14 cellular contexts compared by ENCODE assay signal in genomic region chr6:125983246-125983945, GRCh38. TPM values are rescaled to one million over a fixed set of nuclear protein-coding genes. Genes with fewer than 3 reads are reported as not detected.
DNase-seq lines count a peak whose midpoint lies in the region; ATAC-seq, FAIRE-seq and TF ChIP-seq lines count a peak whose summit lies in the region.
"Had no signal": no experiment of that assay in that cellular context is flagged by ENCODE, and none has a peak within 500 bp of the region (broad histone marks: within the 10 kb centered on the region; RNA-seq: fewer than 3 reads in every experiment).

No MANE protein-coding gene starts in this region.

- peak; percentile 67 for DNase-seq in AG08395 (ENCODE audit: low spot score)
- peak; percentile 74 for DNase-seq in HFFc6
- DNase-seq in K562 (ENCODE audit: extremely low read depth in 1 of 4, low spot score in 3 of 4): no peak
- DNase-seq in kidney tubule cell (ENCODE audit: low spot score): peak; percentile 29
- DNase-seq in GF-D8 (lab: John Stamatoyannopoulos, UW): no peak
- no peak for DNase-seq in stimulated activated CD4-positive, alpha-beta T cell treated with anti-CD3 and anti-CD28 coated beads, Interleukin-12 subunit alpha, Interleukin-12 subunit beta, amount 100 ng/mL, for 4 hours
- no peak for DNase-seq in NCI-H146 treated with DMSO at 0.1 percent for 48 hours (lab: John Stamatoyannopoulos, UW; ENCODE audit: unreplicated experiment)
- DNase-seq: NCI-H1930; ovary; SHP77 treated with DMSO at 0.1 percent for 48 hours; stimulated activated CD4-positive, alpha-beta T cell treated with anti-CD3 and anti-CD28 coated beads, Interleukin-15, amount 100 ng/mL, for 24 hours had no signal

- H3K4me1 Mint-ChIP-seq in HFFc6 (ENCODE audit: low read depth): no peaks in the 10 kb centered on the region
- H3K4me1 Mint-ChIP-seq in stimulated activated memory B cell treated with anti-CD40 and anti-IgM and Interleukin-4, amounts not matched to agents 10 μg/mL and 1 μg/mL and 100 μg/mL, for 72 hours: no peaks in the 10 kb centered on the region
- H3K4me1 Mint-ChIP-seq: central memory CD8-positive, alpha-beta T cell had no signal

- no peak overlapping the region for H3K4me3 ChIP-seq in K562
- H3K4me3 ChIP-seq: ovary had no signal

- no peak overlapping the region for H2AFZ ChIP-seq in K562 (ENCODE audit: low read depth, low read length)

- no peak for TF ChIP-seq CTCF in HFFc6 (IDR thresholded peaks at IDR 0.05)
- TF ChIP-seq CTCF in K562 (IDR thresholded peaks at IDR 0.05 in 2 of 3, conservative IDR thresholded peaks at IDR 0.05 in 1 of 3; ENCODE audit: insufficient read depth in 2 of 3, low read depth in 1 of 3, low read length in 3 of 3): no peak

- POLR2A ChIA-PET in K562 (lab: Yijun Ruan, JAX): interaction anchor here (1.0 to 1.5 kb wide), 3 partner anchors 9 to 193 kb away, joined by 3 to 6 read pairs (median 4); partner anchors contain the start of gene NCOA7

- in situ Hi-C loops in K562 (cut with MboI): no loop called here

- H3K27ac ChIP-seq in K562 (ENCODE audit: extremely low read depth, low read depth, low read length): no peak overlapping the region
- H3K27ac ChIP-seq: ovary had no signal

- H3K4me2 ChIP-seq in K562 (ENCODE audit: insufficient read depth, low read length): no peak overlapping the region

- H3K9ac ChIP-seq in K562 (ENCODE audit: insufficient read depth in 1 of 2, low read depth in 2 of 2, low read length in 2 of 2): no peak overlapping the region

- H3K36me3 ChIP-seq in K562 (ENCODE audit: control insufficient read depth, insufficient read depth, low read length): 0 out of 3 replicates have a peak, but pooled peaks cover 1% of the 10 kb centered on the region
- H3K36me3 ChIP-seq: ovary had no signal

- no peaks in the 10 kb centered on the region for H4K20me1 ChIP-seq in K562 (replicated peaks; ENCODE audit: control insufficient read depth, insufficient read depth, low read length)

- H3K9me3 ChIP-seq in K562 (replicated peaks; ENCODE audit: control insufficient read depth, insufficient read depth, low read depth, low read length): no peaks in the 10 kb centered on the region
- H3K9me3 ChIP-seq: ovary had no signal

- peaks cover 6 to 17% of the 10 kb centered on the region in 2 experiments; a peak in 3 of 5 replicates for H3K4me1 ChIP-seq in K562 (replicated peaks in 1 of 2; ENCODE audit: control insufficient read depth in 2 of 2, insufficient read depth in 2 of 2, low read length in 2 of 2)

- no peak for FAIRE-seq in K562 (lab: Jason Lieb, UNC)
- FAIRE-seq: TTC549 had no signal

- H3K9me1 ChIP-seq in K562 (ENCODE audit: control insufficient read depth, insufficient read depth, low read length): no peaks in the 10 kb centered on the region

- no TSS peak for BruUV-seq in K562 (replicated peaks; lab: Mats Ljungman, UMichigan)

- TF ChIP-seq RAD21 in K562 (CRISPR knock-in tag; conservative IDR thresholded peaks at IDR 0.05 in 1 of 2, IDR thresholded peaks at IDR 0.05 in 1 of 2): no peak

- CTCF ChIA-PET in K562 (lab: Yijun Ruan, JAX; ENCODE audit: low intra/inter-chr PET ratio): no interaction called here

- H3K27me3 ChIP-seq in K562 (ENCODE audit: control insufficient read depth in 2 of 2, insufficient read depth in 2 of 2, low read length in 2 of 2): no peaks in the 10 kb centered on the region
- H3K27me3 ChIP-seq: ovary had no signal

- intact Hi-C loops in K562 (cut with micrococcal nuclease): loop anchor here (10.0 kb wide), 2 partner anchors 339 to 1361 kb away; partner anchors contain the start of gene ECHDC1

- ATAC-seq in K562: no peak
- ATAC-seq in stimulated activated memory B cell treated with anti-CD40 and anti-IgM and Interleukin-4, amounts not matched to agents 10 μg/mL and 1 μg/mL and 100 μg/mL, for 72 hours: no peak

- no peaks in the 10 kb centered on the region for H3K36me3 Mint-ChIP-seq in HFFc6 (ENCODE audit: low read depth)
- H3K36me3 Mint-ChIP-seq in stimulated activated memory B cell treated with anti-CD40 and anti-IgM and Interleukin-4, amounts not matched to agents 10 μg/mL and 1 μg/mL and 100 μg/mL, for 72 hours: peaks cover 8% of the 10 kb centered on the region

- H3K27me3 Mint-ChIP-seq in HFFc6 (ENCODE audit: insufficient read depth): no peaks in the 10 kb centered on the region
- no peaks in the 10 kb centered on the region for H3K27me3 Mint-ChIP-seq in stimulated activated memory B cell treated with anti-CD40 and anti-IgM and Interleukin-4, amounts not matched to agents 10 μg/mL and 1 μg/mL and 100 μg/mL, for 72 hours
- H3K27me3 Mint-ChIP-seq: central memory CD8-positive, alpha-beta T cell had no signal

- no peak overlapping the region; the same call in 1 of the 2 replicates for H3K4me3 Mint-ChIP-seq in HFFc6
- H3K4me3 Mint-ChIP-seq in stimulated activated memory B cell treated with anti-CD40 and anti-IgM and Interleukin-4, amounts not matched to agents 10 μg/mL and 1 μg/mL and 100 μg/mL, for 72 hours: no peak overlapping the region
- H3K4me3 Mint-ChIP-seq: central memory CD8-positive, alpha-beta T cell had no signal

- 38% methylated on average over 4 of the region's 4 CpGs for WGBS in K562 (ENCODE audit: insufficient coverage, low coverage, missing lambda C conversion rate)

- no peak for TF ChIP-seq EP300 in K562 (IDR thresholded peaks at IDR 0.05; ENCODE audit: low read length)

- H3K9me3 Mint-ChIP-seq in HFFc6: no peaks in the 10 kb centered on the region
- no peaks in the 10 kb centered on the region for H3K9me3 Mint-ChIP-seq in stimulated activated memory B cell treated with anti-CD40 and anti-IgM and Interleukin-4, amounts not matched to agents 10 μg/mL and 1 μg/mL and 100 μg/mL, for 72 hours
- H3K9me3 Mint-ChIP-seq: central memory CD8-positive, alpha-beta T cell had no signal

- peaks cover 36% of the 10 kb centered on the region for H3K79me2 ChIP-seq in K562 (ENCODE audit: control insufficient read depth, insufficient read depth, low read length)

- H3K27ac Mint-ChIP-seq in HFFc6: no peak overlapping the region
- no peak overlapping the region for H3K27ac Mint-ChIP-seq in stimulated activated memory B cell treated with anti-CD40 and anti-IgM and Interleukin-4, amounts not matched to agents 10 μg/mL and 1 μg/mL and 100 μg/mL, for 72 hours

- TF ChIP-seq POLR2A in K562 (conservative IDR thresholded peaks at IDR 0.05): no peak

TF ChIP-seq in K562, 482 proteins besides CTCF, POLR2A, EP300 and RAD21 (continues in another document):
- TF ChIP-seq ATF3 (IDR thresholded peaks at IDR 0.05) (peak; percentile 36; the same call in 1 of the 2 replicates), ATF3 (CRISPR knock-in tag; conservative IDR thresholded peaks at IDR 0.05) (no peak)

RNA-seq across cellular contexts. Expression of gene TRMT11, which starts 2.9 kb away (rescaled TPM):
- total RNA-seq in HFFc6 (2021; fragmentation: NEBNext Ultra II Directional; extraction: Animal tissue kit (Norgen Biotek cat#: 25700)): 10 to 100 TPM; 12.8 to 20.7 (median 15.2) TPM
- total RNA-seq in K562 (2011; cell fraction: chromatin; rRNA removed; ENCODE audit: low replicate concordance): 88.5 and 187 TPM in 2 replicates
- total RNA-seq in K562 (2011; cell fraction: nucleolus; rRNA removed): 41.2 and 47.4 TPM in 2 replicates
- 59.8 and 74.4 TPM in 2 replicates for total RNA-seq in K562 (2011; cell fraction: nucleoplasm; rRNA removed)
- 38.2 and 40.5 TPM in 2 replicates for total RNA-seq in K562 (2014; rRNA removed)
- 60.8 and 68.2 TPM in 2 replicates for total RNA-seq in K562 (2014; rRNA removed; fragmentation: Illumina TruSeq; extraction: Trizol)
- total RNA-seq in K562 (2015; rRNA removed; fragmentation: Illumina TruSeq; extraction: Trizol): 47.2 and 53.0 TPM in 2 replicates
- 38.8 and 41.3 TPM in 2 replicates for total RNA-seq in K562 (2021)
- polyA plus RNA-seq in K562 (2011; rRNA removed): 68.1 and 88.0 TPM in 2 replicates
- 8.9 and 26.0 TPM in 2 replicates for polyA plus RNA-seq in K562 (2011; cell fraction: cytosol; rRNA removed)
- 136 and 190 TPM in 2 replicates for polyA plus RNA-seq in K562 (2011; cell fraction: nucleus; rRNA removed)
- 23.3 and 23.7 TPM in 2 replicates for polyA plus RNA-seq in K562 (2012)
- 34.8 and 46.8 TPM in 2 replicates for polyA plus RNA-seq in K562 (2014; fragmentation: Illumina TruSeq; extraction: Trizol)
- polyA plus RNA-seq in K562 (2014; fragmentation: Nextera tagmentation; extraction: Ambion mirVana): 10 to 100 TPM; 72.4 to 76.3 TPM
- 59.6 and 59.8 TPM in 2 replicates for polyA plus RNA-seq in K562 (2014; rRNA removed)
- 99.9 and 108 TPM in 2 replicates for polyA minus RNA-seq in K562 (2011; rRNA and poly(A)+ RNA removed)
- polyA minus RNA-seq in K562 (2011; cell fraction: cytosol; rRNA and poly(A)+ RNA removed): 23.4 and 24.7 TPM in 2 replicates
- 117 and 147 TPM in 2 replicates for polyA minus RNA-seq in K562 (2011; cell fraction: nucleus; rRNA and poly(A)+ RNA removed)

RNA-seq across cellular contexts. Expression of gene HINT3, which starts 26.8 kb away (rescaled TPM):
- 10 to 100 TPM; 11.0 to 14.4 (median 12.3) TPM for total RNA-seq in HFFc6 (2021; fragmentation: NEBNext Ultra II Directional; extraction: Animal tissue kit (Norgen Biotek cat#: 25700))
- 1.1 and 2.9 TPM in 2 replicates for total RNA-seq in K562 (2011; cell fraction: chromatin; rRNA removed; ENCODE audit: low replicate concordance)
- 1.2 and 1.3 TPM in 2 replicates for total RNA-seq in K562 (2011; cell fraction: nucleolus; rRNA removed)
- 2.2 and 4.0 TPM in 2 replicates for total RNA-seq in K562 (2011; cell fraction: nucleoplasm; rRNA removed)
- total RNA-seq in K562 (2014; rRNA removed): 11.8 and 13.7 TPM in 2 replicates
- 16.6 and 16.9 TPM in 2 replicates for total RNA-seq in K562 (2014; rRNA removed; fragmentation: Illumina TruSeq; extraction: Trizol)
- total RNA-seq in K562 (2015; rRNA removed; fragmentation: Illumina TruSeq; extraction: Trizol): 14.6 and 16.2 TPM in 2 replicates
- 10.8 and 11.3 TPM in 2 replicates for total RNA-seq in K562 (2021)
- 4.7 and 5.1 TPM in 2 replicates for polyA plus RNA-seq in K562 (2011; rRNA removed)
- 2.4 and 2.8 TPM in 2 replicates for polyA plus RNA-seq in K562 (2011; cell fraction: cytosol; rRNA removed)
- polyA plus RNA-seq in K562 (2011; cell fraction: nucleus; rRNA removed): 0.98 and 1.3 TPM in 2 replicates
- 15.3 and 21.7 TPM in 2 replicates for polyA plus RNA-seq in K562 (2012)
- 12.6 and 13.7 TPM in 2 replicates for polyA plus RNA-seq in K562 (2014; fragmentation: Illumina TruSeq; extraction: Trizol)
- polyA plus RNA-seq in K562 (2014; fragmentation: Nextera tagmentation; extraction: Ambion mirVana): 1 to 10 TPM; 1.4 to 1.9 TPM
- 7.6 and 8.9 TPM in 2 replicates for polyA plus RNA-seq in K562 (2014; rRNA removed)
- polyA minus RNA-seq in K562 (2011; rRNA and poly(A)+ RNA removed): 3.1 and 4.7 TPM in 2 replicates
- 3.5 and 6.0 TPM in 2 replicates for polyA minus RNA-seq in K562 (2011; cell fraction: cytosol; rRNA and poly(A)+ RNA removed)
- polyA minus RNA-seq in K562 (2011; cell fraction: nucleus; rRNA and poly(A)+ RNA removed): 1.3 and 2.2 TPM in 2 replicates

Comparison
In these comparisons a context has a peak if more than half of its experiments do, and no peak if none do; other contexts are left out.
1. DNase-seq: peak in AG08395 (single experiment), HFFc6 (single experiment) and kidney tubule cell (single experiment); none in K562 (0 of 4), GF-D8 (single experiment), stimulated activated CD4-positive, alpha-beta T cell treated with anti-CD3 and anti-CD28 coated beads, Interleukin-12 subunit alpha, Interleukin-12 subunit beta, amount 100 ng/mL, for 4 hours (single experiment) and NCI-H146 treated with DMSO at 0.1 percent for 48 hours (single experiment).